In the genomic region with DNA sequence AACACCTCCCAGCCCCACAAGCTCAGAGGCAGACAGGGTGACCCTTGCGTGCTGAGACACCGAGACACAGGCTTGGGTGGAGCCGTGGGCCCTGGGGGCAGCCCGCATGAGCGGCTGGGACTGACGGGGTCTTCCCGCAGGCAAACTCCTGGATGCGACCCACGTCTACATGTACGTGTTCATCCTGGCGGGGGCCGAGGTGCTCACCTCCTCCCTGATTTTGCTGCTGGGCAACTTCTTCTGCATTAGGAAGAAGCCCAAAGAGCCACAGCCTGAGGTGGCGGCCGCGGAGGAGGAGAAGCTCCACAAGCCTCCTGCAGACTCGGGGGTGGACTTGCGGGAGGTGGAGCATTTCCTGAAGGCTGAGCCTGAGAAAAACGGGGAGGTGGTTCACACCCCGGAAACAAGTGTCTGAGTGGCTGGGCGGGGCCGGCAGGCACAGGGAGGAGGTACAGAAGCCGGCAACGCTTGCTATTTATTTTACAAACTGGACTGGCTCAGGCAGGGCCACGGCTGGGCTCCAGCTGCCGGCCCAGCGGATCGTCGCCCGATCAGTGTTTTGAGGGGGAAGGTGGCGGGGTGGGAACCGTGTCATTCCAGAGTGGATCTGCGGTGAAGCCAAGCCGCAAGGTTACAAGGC, we compare ENCODE assay signal across 8 cellular contexts. TPM values are rescaled to one million over a fixed set of nuclear protein-coding genes. Genes with fewer than 3 reads are reported as not detected.
DNase-seq lines count a peak whose midpoint lies in the region; ATAC-seq and TF ChIP-seq lines count a peak whose summit lies in the region.

No MANE protein-coding gene starts in this region.

- DNase-seq in CD14-positive monocyte (ENCODE audit: low spot score) (peak; percentile 77), LHCN-M2 (ENCODE audit: low read depth) (peak; percentile 72), naive B cell (no peak), superior temporal gyrus (ENCODE audit: extremely low spot score) (peak; percentile 52), NOMO-1 treated with dmso at 0.1 percent for 144 hours (lab: John Stamatoyannopoulos, UW; ENCODE audit: unreplicated experiment) (no peak)
- DNase-seq in activated CD4-positive, alpha-beta T cell treated with anti-CD3 and anti-CD28 coated beads, Interleukin-2, amount 50 U/mL, for 48 hours: peak; percentile 80 to 86
- DNase-seq in effector CD4-positive, alpha-beta T cell: peak; percentile 67

- peak overlapping the region; percentile 58 to 86 for H3K4me3 Mint-ChIP-seq in CD14-positive monocyte
- peak overlapping the region; percentile 50 to 91 (median 76) for H3K4me3 Mint-ChIP-seq in naive B cell

- peaks cover 0 to 1% (median 0%) of the 10 kb centered on the region in 3 donors for H3K27me3 Mint-ChIP-seq in CD14-positive monocyte (ENCODE audit: low read depth in 3 of 3)
- H3K27me3 Mint-ChIP-seq in naive B cell: no peaks in the 10 kb centered on the region

- H3K9me3 Mint-ChIP-seq in CD14-positive monocyte (no peaks in the 10 kb centered on the region), naive B cell (peaks cover 0 to 2% (median 0%) of the 10 kb centered on the region in 7 donors)

- intact Hi-C loops in CD14-positive monocyte (cut with micrococcal nuclease): loop anchor here (10.0 kb wide), 2 partner anchors 56 to 204 kb away; partner anchors contain the start of genes DCXR (in 1 of the 2) and RAC3 (in 1 of the 2)

- H3K4me1 Mint-ChIP-seq in CD14-positive monocyte (peaks cover 95% of the 10 kb centered on the region), naive B cell (peaks cover 23 to 52% (median 28%) of the 10 kb centered on the region in 3 donors)

- no peak for TF ChIP-seq CTCF in CD14-positive monocyte (IDR thresholded peaks at IDR 0.05)

- H3K27ac Mint-ChIP-seq in CD14-positive monocyte: peak overlapping the region; percentile 73 to 88 (median 84)
- H3K27ac Mint-ChIP-seq in naive B cell: peak overlapping the region in 4 of 6 donors; percentile 60 to 90 (median 84)

- H3K36me3 Mint-ChIP-seq in CD14-positive monocyte (peaks cover 24 to 58% of the 10 kb centered on the region in 2 donors), naive B cell (peaks cover 0 to under 1% of the 10 kb centered on the region in 2 donors)

- ATAC-seq in naive B cell (ENCODE audit: low read depth in 2 of 2) (peak; percentile 23 to 24), HG03139 (IDR thresholded peaks at IDR 0.05; ENCODE audit: unreplicated experiment) (no peak)

RNA-seq across cellular contexts. Expression of gene SLC16A3, which starts 9.8 kb away (rescaled TPM):
- polyA plus RNA-seq in CD14-positive monocyte (10 to 100 TPM; 26.3 to 35.3 TPM), naive B cell (ENCODE audit: low read depth in 6 of 6) (1 to 10 TPM; 1.9 to 3.6 (median 1.9) TPM)
- total RNA-seq in LHCN-M2 (2014; rRNA removed): 497 and 711 TPM in 2 replicates
- polyA plus RNA-seq in LHCN-M2 (2012): 445 TPM

RNA-seq across cellular contexts. Expression of gene CCDC57, which starts 26.0 kb away (rescaled TPM):
- polyA plus RNA-seq in CD14-positive monocyte (10 to 100 TPM; 17.1 to 20.1 TPM), naive B cell (ENCODE audit: low read depth in 6 of 6) (10 to 100 TPM; 15.9 to 31.8 (median 26.5) TPM)
- total RNA-seq in LHCN-M2 (2014; rRNA removed): 11.0 and 13.5 TPM in 2 replicates
- polyA plus RNA-seq in LHCN-M2 (2012): 8.0 TPM

RNA-seq across cellular contexts. Expression of gene CSNK1D, which starts 34.8 kb away (rescaled TPM):
- polyA plus RNA-seq in CD14-positive monocyte (10 to 100 TPM; 47.0 to 60.9 TPM), naive B cell (ENCODE audit: low read depth in 6 of 6) (10 to 100 TPM; 27.7 to 78.6 (median 63.4) TPM)
- 38.9 and 51.3 TPM in 2 replicates for total RNA-seq in LHCN-M2 (2014; rRNA removed)
- 98.1 TPM for polyA plus RNA-seq in LHCN-M2 (2012)

Comparison
In these comparisons a context has a peak if more than half of its experiments do, and no peak if none do; other contexts are left out.
1. DNase-seq: peak in CD14-positive monocyte (single experiment), LHCN-M2 (single experiment), activated CD4-positive, alpha-beta T cell treated with anti-CD3 and anti-CD28 coated beads, Interleukin-2, amount 50 U/mL, for 48 hours (2 of 2), effector CD4-positive, alpha-beta T cell (single experiment) and superior temporal gyrus (single experiment); none in naive B cell (single experiment) and NOMO-1 treated with dmso at 0.1 percent for 144 hours (single experiment).
2. RNA of gene SLC16A3, which starts 9.8 kb away (polyA plus RNA-seq): 26.3 to 35.3 TPM in CD14-positive monocyte; 1.9 to 3.6 TPM in naive B cell; every median in the first group is over 4 times any median in the second.